1 cellular context compared by ENCODE assay signal in the genomic region with DNA sequence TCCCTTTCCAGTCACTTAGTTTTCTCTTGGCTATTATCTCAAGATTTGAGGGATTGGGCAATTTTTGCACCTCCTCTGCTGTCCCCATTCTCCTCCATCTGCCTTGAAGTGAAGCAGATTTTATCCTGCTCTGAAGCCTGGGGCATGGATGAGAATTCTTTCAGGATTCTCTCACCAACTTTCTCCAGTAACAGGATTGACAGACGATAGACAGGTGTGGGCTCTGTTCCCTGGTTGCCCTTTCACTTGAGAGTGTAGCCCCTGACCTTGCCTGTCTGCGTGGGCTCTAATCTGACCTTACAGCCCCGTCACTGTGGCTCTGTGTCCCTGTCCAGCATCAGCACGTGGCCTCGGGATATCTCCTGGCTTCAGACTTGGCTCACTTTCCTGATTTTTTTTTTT.
TF ChIP-seq lines count a peak whose summit lies in the region.

No MANE protein-coding gene starts in this region.

TF ChIP-seq in K562, 482 proteins besides CTCF, POLR2A, EP300 and RAD21 (continued from another document and continues in another):
- TF ChIP-seq, protein P1, sequence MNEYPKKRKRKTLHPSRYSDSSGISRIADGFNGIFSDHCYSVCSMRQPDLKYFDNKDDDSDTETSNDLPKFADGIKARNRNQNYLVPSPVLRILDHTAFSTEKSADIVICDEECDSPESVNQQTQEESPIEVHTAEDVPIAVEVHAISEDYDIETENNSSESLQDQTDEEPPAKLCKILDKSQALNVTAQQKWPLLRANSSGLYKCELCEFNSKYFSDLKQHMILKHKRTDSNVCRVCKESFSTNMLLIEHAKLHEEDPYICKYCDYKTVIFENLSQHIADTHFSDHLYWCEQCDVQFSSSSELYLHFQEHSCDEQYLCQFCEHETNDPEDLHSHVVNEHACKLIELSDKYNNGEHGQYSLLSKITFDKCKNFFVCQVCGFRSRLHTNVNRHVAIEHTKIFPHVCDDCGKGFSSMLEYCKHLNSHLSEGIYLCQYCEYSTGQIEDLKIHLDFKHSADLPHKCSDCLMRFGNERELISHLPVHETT (CRISPR knock-in tag; conservative IDR thresholded peaks at IDR 0.05 in 1 of 2, IDR thresholded peaks at IDR 0.05 in 1 of 2), result no peak
- TF ChIP-seq EZH2 (IDR thresholded peaks at IDR 0.05; ENCODE audit: borderline replicate concordance, low read depth, low read length) (no peak), CBX3 (IDR thresholded peaks at IDR 0.05; ENCODE audit: borderline replicate concordance in 1 of 2, low read length in 2 of 2) (no peak), CREM (IDR thresholded peaks at IDR 0.05; ENCODE audit: low read depth) (0 out of 2 replicates have a peak, but pooled peaks have one; percentile 13), SPI1 (IDR thresholded peaks at IDR 0.05; ENCODE audit: borderline replicate concordance, low read depth, low read length) (no peak), ZFX (CRISPR knock-in tag; IDR thresholded peaks at IDR 0.05) (no peak), CEBPB (tag; IDR thresholded peaks at IDR 0.05) (peak; percentile 80), XRCC4 (IDR thresholded peaks at IDR 0.05; ENCODE audit: extremely low read depth, insufficient read depth, insufficient read length) (no peak), PHB (CRISPR knock-in tag; IDR thresholded peaks at IDR 0.05) (no peak), NCOA1 (IDR thresholded peaks at IDR 0.05; ENCODE audit: low read depth) (no peak), FUS (optimal IDR thresholded peaks at IDR 0.05; ENCODE audit: low read depth, low read length) (no peak), ZNF586 (CRISPR knock-in tag; conservative IDR thresholded peaks at IDR 0.05) (no peak), ZNF134 (CRISPR knock-in tag; conservative IDR thresholded peaks at IDR 0.05) (no peak), GABPA (tag; conservative IDR thresholded peaks at IDR 0.05; ENCODE audit: low read depth) (no peak), ZNF23 (CRISPR knock-in tag; IDR thresholded peaks at IDR 0.05) (no peak), HSF4 (CRISPR knock-in tag; IDR thresholded peaks at IDR 0.05; ENCODE audit: borderline replicate concordance) (no peak), WHSC1 (IDR thresholded peaks at IDR 0.05; ENCODE audit: low read length) (no peak), RFX1 (IDR thresholded peaks at IDR 0.05) (no peak), HNRNPH1 (optimal IDR thresholded peaks at IDR 0.05; ENCODE audit: low read depth, low read length) (no peak), PHB2 (IDR thresholded peaks at IDR 0.05; ENCODE audit: low read depth) (no peak), CC2D1A (IDR thresholded peaks at IDR 0.05) (no peak), MAFF (IDR thresholded peaks at IDR 0.05; ENCODE audit: low read length) (no peak), ILK (tag; IDR thresholded peaks at IDR 0.05; ENCODE audit: borderline replicate concordance, low read depth) (no peak)
- TF ChIP-seq, protein P2, sequence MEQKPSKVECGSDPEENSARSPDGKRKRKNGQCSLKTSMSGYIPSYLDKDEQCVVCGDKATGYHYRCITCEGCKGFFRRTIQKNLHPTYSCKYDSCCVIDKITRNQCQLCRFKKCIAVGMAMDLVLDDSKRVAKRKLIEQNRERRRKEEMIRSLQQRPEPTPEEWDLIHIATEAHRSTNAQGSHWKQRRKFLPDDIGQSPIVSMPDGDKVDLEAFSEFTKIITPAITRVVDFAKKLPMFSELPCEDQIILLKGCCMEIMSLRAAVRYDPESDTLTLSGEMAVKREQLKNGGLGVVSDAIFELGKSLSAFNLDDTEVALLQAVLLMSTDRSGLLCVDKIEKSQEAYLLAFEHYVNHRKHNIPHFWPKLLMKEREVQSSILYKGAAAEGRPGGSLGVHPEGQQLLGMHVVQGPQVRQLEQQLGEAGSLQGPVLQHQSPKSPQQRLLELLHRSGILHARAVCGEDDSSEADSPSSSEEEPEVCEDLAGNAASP (IDR thresholded peaks at IDR 0.05), result no peak
- TF ChIP-seq, protein P3, sequence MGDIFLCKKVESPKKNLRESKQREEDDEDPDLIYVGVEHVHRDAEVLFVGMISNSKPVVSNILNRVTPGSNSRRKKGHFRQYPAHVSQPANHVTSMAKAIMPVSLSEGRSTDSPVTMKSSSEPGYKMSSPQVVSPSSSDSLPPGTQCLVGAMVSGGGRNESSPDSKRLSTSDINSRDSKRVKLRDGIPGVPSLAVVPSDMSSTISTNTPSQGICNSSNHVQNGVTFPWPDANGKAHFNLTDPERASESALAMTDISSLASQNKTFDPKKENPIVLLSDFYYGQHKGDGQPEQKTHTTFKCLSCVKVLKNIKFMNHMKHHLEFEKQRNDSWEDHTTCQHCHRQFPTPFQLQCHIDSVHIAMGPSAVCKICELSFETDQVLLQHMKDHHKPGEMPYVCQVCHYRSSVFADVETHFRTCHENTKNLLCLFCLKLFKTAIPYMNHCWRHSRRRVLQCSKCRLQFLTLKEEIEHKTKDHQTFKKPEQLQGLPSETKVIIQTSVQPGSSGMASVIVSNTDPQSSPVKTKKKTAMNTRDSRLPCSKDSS (IDR thresholded peaks at IDR 0.05; ENCODE audit: low read depth, partially characterized antibody), result no peak
- TF ChIP-seq, protein P4, sequence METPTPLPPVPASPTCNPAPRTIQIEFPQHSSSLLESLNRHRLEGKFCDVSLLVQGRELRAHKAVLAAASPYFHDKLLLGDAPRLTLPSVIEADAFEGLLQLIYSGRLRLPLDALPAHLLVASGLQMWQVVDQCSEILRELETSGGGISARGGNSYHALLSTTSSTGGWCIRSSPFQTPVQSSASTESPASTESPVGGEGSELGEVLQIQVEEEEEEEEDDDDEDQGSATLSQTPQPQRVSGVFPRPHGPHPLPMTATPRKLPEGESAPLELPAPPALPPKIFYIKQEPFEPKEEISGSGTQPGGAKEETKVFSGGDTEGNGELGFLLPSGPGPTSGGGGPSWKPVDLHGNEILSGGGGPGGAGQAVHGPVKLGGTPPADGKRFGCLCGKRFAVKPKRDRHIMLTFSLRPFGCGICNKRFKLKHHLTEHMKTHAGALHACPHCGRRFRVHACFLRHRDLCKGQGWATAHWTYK (CRISPR knock-in tag; IDR thresholded peaks at IDR 0.05), result no peak
- TF ChIP-seq, protein P5, sequence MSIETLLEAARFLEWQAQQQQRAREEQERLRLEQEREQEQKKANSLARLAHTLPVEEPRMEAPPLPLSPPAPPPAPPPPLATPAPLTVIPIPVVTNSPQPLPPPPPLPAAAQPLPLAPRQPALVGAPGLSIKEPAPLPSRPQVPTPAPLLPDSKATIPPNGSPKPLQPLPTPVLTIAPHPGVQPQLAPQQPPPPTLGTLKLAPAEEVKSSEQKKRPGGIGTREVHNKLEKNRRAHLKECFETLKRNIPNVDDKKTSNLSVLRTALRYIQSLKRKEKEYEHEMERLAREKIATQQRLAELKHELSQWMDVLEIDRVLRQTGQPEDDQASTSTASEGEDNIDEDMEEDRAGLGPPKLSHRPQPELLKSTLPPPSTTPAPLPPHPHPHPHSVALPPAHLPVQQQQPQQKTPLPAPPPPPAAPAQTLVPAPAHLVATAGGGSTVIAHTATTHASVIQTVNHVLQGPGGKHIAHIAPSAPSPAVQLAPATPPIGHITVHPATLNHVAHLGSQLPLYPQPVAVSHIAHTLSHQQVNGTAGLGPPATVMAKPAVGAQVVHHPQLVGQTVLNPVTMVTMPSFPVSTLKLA (conservative IDR thresholded peaks at IDR 0.05), result peak; percentile 84 to 88
- TF ChIP-seq, protein P6, sequence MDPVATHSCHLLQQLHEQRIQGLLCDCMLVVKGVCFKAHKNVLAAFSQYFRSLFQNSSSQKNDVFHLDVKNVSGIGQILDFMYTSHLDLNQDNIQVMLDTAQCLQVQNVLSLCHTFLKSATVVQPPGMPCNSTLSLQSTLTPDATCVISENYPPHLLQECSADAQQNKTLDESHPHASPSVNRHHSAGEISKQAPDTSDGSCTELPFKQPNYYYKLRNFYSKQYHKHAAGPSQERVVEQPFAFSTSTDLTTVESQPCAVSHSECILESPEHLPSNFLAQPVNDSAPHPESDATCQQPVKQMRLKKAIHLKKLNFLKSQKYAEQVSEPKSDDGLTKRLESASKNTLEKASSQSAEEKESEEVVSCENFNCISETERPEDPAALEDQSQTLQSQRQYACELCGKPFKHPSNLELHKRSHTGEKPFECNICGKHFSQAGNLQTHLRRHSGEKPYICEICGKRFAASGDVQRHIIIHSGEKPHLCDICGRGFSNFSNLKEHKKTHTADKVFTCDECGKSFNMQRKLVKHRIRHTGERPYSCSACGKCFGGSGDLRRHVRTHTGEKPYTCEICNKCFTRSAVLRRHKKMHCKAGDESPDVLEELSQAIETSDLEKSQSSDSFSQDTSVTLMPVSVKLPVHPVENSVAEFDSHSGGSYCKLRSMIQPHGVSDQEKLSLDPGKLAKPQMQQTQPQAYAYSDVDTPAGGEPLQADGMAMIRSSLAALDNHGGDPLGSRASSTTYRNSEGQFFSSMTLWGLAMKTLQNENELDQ (CRISPR knock-in tag; IDR thresholded peaks at IDR 0.05; ENCODE audit: borderline replicate concordance), result no peak
- TF ChIP-seq, protein P7, sequence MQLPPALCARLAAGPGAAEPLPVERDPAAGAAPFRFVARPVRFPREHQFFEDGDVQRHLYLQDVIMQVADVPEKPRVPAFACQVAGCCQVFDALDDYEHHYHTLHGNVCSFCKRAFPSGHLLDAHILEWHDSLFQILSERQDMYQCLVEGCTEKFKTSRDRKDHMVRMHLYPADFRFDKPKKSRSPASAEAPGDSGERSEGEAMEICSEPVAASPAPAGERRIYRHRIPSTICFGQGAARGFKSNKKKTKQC (CRISPR knock-in tag; IDR thresholded peaks at IDR 0.05), result no peak
- TF ChIP-seq, protein P8, sequence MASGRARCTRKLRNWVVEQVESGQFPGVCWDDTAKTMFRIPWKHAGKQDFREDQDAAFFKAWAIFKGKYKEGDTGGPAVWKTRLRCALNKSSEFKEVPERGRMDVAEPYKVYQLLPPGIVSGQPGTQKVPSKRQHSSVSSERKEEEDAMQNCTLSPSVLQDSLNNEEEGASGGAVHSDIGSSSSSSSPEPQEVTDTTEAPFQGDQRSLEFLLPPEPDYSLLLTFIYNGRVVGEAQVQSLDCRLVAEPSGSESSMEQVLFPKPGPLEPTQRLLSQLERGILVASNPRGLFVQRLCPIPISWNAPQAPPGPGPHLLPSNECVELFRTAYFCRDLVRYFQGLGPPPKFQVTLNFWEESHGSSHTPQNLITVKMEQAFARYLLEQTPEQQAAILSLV (tag; IDR thresholded peaks at IDR 0.05), result no peak
- TF ChIP-seq, protein P9, sequence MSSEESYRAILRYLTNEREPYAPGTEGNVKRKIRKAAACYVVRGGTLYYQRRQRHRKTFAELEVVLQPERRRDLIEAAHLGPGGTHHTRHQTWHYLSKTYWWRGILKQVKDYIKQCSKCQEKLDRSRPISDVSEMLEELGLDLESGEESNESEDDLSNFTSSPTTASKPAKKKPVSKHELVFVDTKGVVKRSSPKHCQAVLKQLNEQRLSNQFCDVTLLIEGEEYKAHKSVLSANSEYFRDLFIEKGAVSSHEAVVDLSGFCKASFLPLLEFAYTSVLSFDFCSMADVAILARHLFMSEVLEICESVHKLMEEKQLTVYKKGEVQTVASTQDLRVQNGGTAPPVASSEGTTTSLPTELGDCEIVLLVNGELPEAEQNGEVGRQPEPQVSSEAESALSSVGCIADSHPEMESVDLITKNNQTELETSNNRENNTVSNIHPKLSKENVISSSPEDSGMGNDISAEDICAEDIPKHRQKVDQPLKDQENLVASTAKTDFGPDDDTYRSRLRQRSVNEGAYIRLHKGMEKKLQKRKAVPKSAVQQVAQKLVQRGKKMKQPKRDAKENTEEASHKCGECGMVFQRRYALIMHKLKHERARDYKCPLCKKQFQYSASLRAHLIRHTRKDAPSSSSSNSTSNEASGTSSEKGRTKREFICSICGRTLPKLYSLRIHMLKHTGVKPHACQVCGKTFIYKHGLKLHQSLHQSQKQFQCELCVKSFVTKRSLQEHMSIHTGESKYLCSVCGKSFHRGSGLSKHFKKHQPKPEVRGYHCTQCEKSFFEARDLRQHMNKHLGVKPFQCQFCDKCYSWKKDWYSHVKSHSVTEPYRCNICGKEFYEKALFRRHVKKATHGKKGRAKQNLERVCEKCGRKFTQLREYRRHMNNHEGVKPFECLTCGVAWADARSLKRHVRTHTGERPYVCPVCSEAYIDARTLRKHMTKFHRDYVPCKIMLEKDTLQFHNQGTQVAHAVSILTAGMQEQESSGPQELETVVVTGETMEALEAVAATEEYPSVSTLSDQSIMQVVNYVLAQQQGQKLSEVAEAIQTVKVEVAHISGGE (CRISPR knock-in tag; IDR thresholded peaks at IDR 0.05), result no peak
- TF ChIP-seq, protein P10, sequence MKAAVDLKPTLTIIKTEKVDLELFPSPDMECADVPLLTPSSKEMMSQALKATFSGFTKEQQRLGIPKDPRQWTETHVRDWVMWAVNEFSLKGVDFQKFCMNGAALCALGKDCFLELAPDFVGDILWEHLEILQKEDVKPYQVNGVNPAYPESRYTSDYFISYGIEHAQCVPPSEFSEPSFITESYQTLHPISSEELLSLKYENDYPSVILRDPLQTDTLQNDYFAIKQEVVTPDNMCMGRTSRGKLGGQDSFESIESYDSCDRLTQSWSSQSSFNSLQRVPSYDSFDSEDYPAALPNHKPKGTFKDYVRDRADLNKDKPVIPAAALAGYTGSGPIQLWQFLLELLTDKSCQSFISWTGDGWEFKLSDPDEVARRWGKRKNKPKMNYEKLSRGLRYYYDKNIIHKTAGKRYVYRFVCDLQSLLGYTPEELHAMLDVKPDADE (conservative IDR thresholded peaks at IDR 0.05; ENCODE audit: control insufficient read depth, low read depth, low read length), result no peak
